13 cellular contexts compared by ENCODE assay signal in genomic region chr20:16441526-16442164, GRCh38.
"Had no signal": no experiment of that assay in that cellular context is flagged by ENCODE, and none has a peak within 500 bp of the region (broad histone marks: within the 10 kb centered on the region; RNA-seq: fewer than 3 reads in every experiment).

No MANE protein-coding gene starts in this region.

- H3K79me2 ChIP-seq: hepatocyte had no signal

- DNase-seq: dermis blood vessel endothelial cell; foreskin melanocyte; head of caudate nucleus; mesendoderm; naive B cell; occipital lobe; pancreas; right cardiac atrium; small intestine; stimulated activated CD4-positive, alpha-beta T cell treated with anti-CD3 and anti-CD28 coated beads, Interleukin-12 subunit alpha, Interleukin-12 subunit beta, amount 100 ng/mL, for 4 hours; stimulated activated naive CD4-positive, alpha-beta T cell treated with Interleukin-2 at 50 U/mL for 16 hours; trophoblast cell had no signal

- H3K4me3 ChIP-seq: hepatocyte, pancreas had no signal

- H3K36me3 ChIP-seq: pancreas had no signal

- H3K27me3 ChIP-seq: hepatocyte, pancreas had no signal

- H3K9me3 ChIP-seq: pancreas had no signal

- H2AFZ ChIP-seq: hepatocyte had no signal

- H3K27ac ChIP-seq: hepatocyte, pancreas had no signal

- H3K4me1 ChIP-seq: pancreas had no signal

- H3K4me2 ChIP-seq: hepatocyte had no signal

- ATAC-seq: pancreas, right cardiac atrium had no signal
